In the genomic region with DNA sequence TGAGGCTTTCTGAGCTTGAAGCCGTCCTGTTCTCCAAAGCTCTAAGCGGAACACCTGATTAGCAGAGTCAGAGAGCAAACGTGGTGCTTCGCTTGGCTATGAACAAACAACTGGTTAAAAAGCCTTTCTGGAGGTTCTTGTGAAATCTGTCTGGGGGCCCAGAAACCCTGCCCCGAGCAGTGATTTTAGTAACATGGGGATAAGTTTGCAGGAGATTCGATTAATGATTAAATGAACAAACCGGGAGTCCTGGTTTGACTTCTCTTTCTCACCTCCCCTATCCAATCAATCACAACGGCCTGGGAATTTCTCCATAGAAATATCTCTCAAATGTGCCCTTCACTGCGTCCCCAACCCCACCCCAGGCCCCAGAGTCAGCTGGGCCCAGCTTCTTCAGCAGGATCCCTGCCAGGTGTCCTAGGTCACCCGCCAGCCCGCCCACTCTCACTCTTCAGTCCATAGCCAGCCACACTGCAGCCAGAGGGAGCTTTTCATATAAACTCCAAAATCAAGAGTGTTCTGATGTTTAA, we compare ENCODE assay signal across 30 cellular contexts. TPM values are rescaled to one million over a fixed set of nuclear protein-coding genes. Genes with fewer than 3 reads are reported as not detected.
A peak's percentile ranks its signal among the peaks of the same experiment; 100 is the strongest.
DNase-seq lines count a peak whose midpoint lies in the region; ATAC-seq and TF ChIP-seq lines count a peak whose summit lies in the region.
"Had no signal": no experiment of that assay in that cellular context is flagged by ENCODE, and none has a peak within 500 bp of the region (broad histone marks: within the 10 kb centered on the region; RNA-seq: fewer than 3 reads in every experiment).

No MANE protein-coding gene starts in this region.

- ATAC-seq in left ventricle myocardium superior (peak; percentile 35), right lobe of liver (peak; percentile 95 to 98 (median 96)), GM21515 (IDR thresholded peaks at IDR 0.05; ENCODE audit: unreplicated experiment) (no peak)
- ATAC-seq: activated T-cell treated with anti-CD3 and anti-CD28 coated beads, Interleukin-2, amount 50 U/mL, for 4 hours had no signal

- 22% methylated on average over 9 of the region's 11 CpGs for WGBS in right lobe of liver (ENCODE audit: insufficient coverage, low coverage, low lambda C conversion rate, missing lambda C conversion rate)
- 72 to 75% methylated on average over 11 of the region's 11 CpGs for WGBS in thyroid gland, 2 donors

- H3K36me3 ChIP-seq in right lobe of liver (no peaks in the 10 kb centered on the region), thyroid gland (no peaks in the 10 kb centered on the region)
- H3K36me3 ChIP-seq: colonic mucosa, neural progenitor cell, Peyer's patch, sigmoid colon, upper lobe of left lung had no signal

- DNase-seq in HuH-7.5 (ENCODE audit: low spot score) (peak; percentile 64), left ventricle myocardium superior (peak; percentile 49), right lobe of liver (peak; percentile 83 to 93 (median 91)), thyroid gland (peak; percentile 5 to 20), RWPE1 (ENCODE audit: low spot score) (no peak), HCEC 1CT (no peak)
- DNase-seq: activated B cell treated with CpG ODN at 0.5 μM for 24 hours; activated CD4-positive, alpha-beta T cell treated with anti-CD3 and anti-CD28 coated beads, Interleukin-2, amount 50 U/mL, for 1 hour; activated gamma-delta T cell; activated naive CD8-positive, alpha-beta T cell treated with anti-CD3 and anti-CD28 coated beads, Interleukin-2, amount 10 ng/mL, durations not matched to agents 7 days and 5 days; activated T-cell treated with anti-CD3 and anti-CD28 coated beads, Interleukin-2, amount 50 U/mL, for 4 hours; aorta; colonic mucosa; DMS53; effector CD8-positive, alpha-beta T cell; glutamatergic neuron; KG1; kidney; NCI-H1105; NCI-H187 treated with DMSO at 0.1 percent for 48 hours; NCI-H2171; NCI-H82; Peyer's patch; posterior cingulate gyrus; sigmoid colon; stimulated activated CD4-positive, alpha-beta T cell treated with anti-CD3 and anti-CD28 coated beads, Interleukin-4, amount 100 ng/mL, for 4 hours; upper lobe of left lung had no signal

- peak overlapping the region; percentile 8 to 76 (median 67) for H3K27ac ChIP-seq in right lobe of liver
- no peak overlapping the region for H3K27ac ChIP-seq in thyroid gland
- no peak overlapping the region for H3K27ac ChIP-seq in RWPE1
- H3K27ac ChIP-seq: BLaER1 treated with 17β-estradiol and CSF1 and Interleukin-3, amounts not matched to agents 10 nM and 100 nM; colonic mucosa; neural progenitor cell; Peyer's patch; sigmoid colon; upper lobe of left lung had no signal

- H3K4me3 ChIP-seq in right lobe of liver: peak overlapping the region in 1 of 3 donors; percentile 23
- no peak overlapping the region for H3K4me3 ChIP-seq in thyroid gland (replicated peaks in 1 of 3)
- H3K4me3 ChIP-seq: BLaER1 treated with 17β-estradiol and CSF1 and Interleukin-3, amounts not matched to agents 10 nM and 100 nM; colonic mucosa; neural progenitor cell; Peyer's patch; sigmoid colon; upper lobe of left lung had no signal

- POLR2A ChIA-PET in RWPE1 (lab: Yijun Ruan, JAX; ENCODE audit: low non-redundant PET): no interaction called here

- CTCF ChIA-PET in RWPE1 (lab: Yijun Ruan, JAX): no interaction called here

- intact Hi-C loops in left ventricle myocardium superior (cut with micrococcal nuclease) (no loop called here), right lobe of liver (cut with DNase I) (no loop called here), thyroid gland (cut with DNase I) (no loop called here)

- peak; percentile 29 for TF ChIP-seq POLR2A in right lobe of liver (IDR thresholded peaks at IDR 0.05)
- TF ChIP-seq POLR2A in thyroid gland (IDR thresholded peaks at IDR 0.05): no peak

- H3K9me3 ChIP-seq in right lobe of liver (no peaks in the 10 kb centered on the region), thyroid gland (no peaks in the 10 kb centered on the region)
- H3K9me3 ChIP-seq: colonic mucosa, Peyer's patch, sigmoid colon, upper lobe of left lung had no signal

- H3K4me1 ChIP-seq in right lobe of liver: peaks cover 0 to 28% (median 14%) of the 10 kb centered on the region in 4 donors
- peaks cover 0 to 7% of the 10 kb centered on the region in 2 donors for H3K4me1 ChIP-seq in thyroid gland
- H3K4me1 ChIP-seq: colonic mucosa, Peyer's patch, sigmoid colon had no signal

- no peaks in the 10 kb centered on the region for H3K27me3 ChIP-seq in right lobe of liver
- no peaks in the 10 kb centered on the region for H3K27me3 ChIP-seq in thyroid gland
- H3K27me3 ChIP-seq: BLaER1 treated with 17β-estradiol and CSF1 and Interleukin-3, amounts not matched to agents 10 nM and 100 nM; colonic mucosa; neural progenitor cell; Peyer's patch; sigmoid colon; upper lobe of left lung had no signal

- peak; percentile 17 to 42 (median 30) for TF ChIP-seq CTCF in right lobe of liver (IDR thresholded peaks at IDR 0.05)
- no peak for TF ChIP-seq CTCF in thyroid gland (IDR thresholded peaks at IDR 0.05)
- TF ChIP-seq CTCF in RWPE1 (conservative IDR thresholded peaks at IDR 0.05; ENCODE audit: low read depth): no peak

RNA-seq across cellular contexts. Expression of a gene that starts 43.6 kb away (rescaled TPM):
- total RNA-seq in left ventricle myocardium superior (10.0 TPM), right lobe of liver (10 to 100 TPM in 4 of 6 experiments, 1 to 10 TPM in 2; 7.3 to 13.0 (median 10.3) TPM), thyroid gland (10 to 100 TPM in 2 of 4 donors, 1 to 10 TPM in 2; 6.2 to 20.6 (median 15.1) TPM)

Comparison
In these comparisons a context has a peak if more than half of its experiments do, and no peak if none do; other contexts are left out.
1. DNase-seq: peak in HuH-7.5 (single experiment), left ventricle myocardium superior (single experiment), right lobe of liver (3 of 3) and thyroid gland (2 of 2); none in RWPE1 (single experiment) and HCEC 1CT (single experiment).
2. H3K27ac ChIP-seq: peak in right lobe of liver (3 of 3); none in thyroid gland (0 of 3) and RWPE1 (single experiment).
3. CTCF ChIP-seq: peak in right lobe of liver (4 of 4); none in thyroid gland (0 of 6) and RWPE1 (single experiment).